ENCODE assay signal across 29 cellular contexts in the genomic region with DNA sequence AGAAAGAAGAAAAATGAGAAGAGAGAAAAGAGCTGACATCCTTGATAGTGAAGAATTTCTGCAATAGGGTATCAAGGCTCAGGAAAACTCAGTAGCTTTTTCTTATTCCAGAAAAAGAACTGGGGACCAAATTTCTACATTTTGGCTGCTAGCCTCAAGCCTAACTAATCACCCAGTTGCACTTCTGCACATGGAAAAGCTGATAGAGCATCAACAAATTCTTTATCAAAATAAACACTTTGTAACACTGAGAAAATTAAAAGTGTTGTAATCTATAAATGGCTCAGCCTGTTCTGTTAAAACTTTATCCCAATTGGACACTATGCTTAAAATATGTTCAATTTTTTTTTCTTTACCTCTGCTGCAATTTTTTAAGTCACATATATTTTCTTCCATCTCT.
"Had no signal": no experiment of that assay in that cellular context is flagged by ENCODE, and none has a peak within 500 bp of the region (broad histone marks: within the 10 kb centered on the region; RNA-seq: fewer than 3 reads in every experiment).

No MANE protein-coding gene starts in this region.

- ATAC-seq: activated CD4-positive, CD25-positive, alpha-beta regulatory T cell treated with anti-CD3 and anti-CD28 coated beads, Interleukin-2, amount 50 U/mL, for 24 hours; activated CD8-positive, alpha-beta T cell treated with anti-CD3 and anti-CD28 coated beads for 36 hours; activated T-cell treated with anti-CD3 and anti-CD28 coated beads, Interleukin-2, amount 50 U/mL, for 4 hours; activated T-helper 17 cell treated with anti-CD3 and anti-CD28 coated beads, Interleukin-2, amount 50 U/mL, for 72 hours; body of pancreas; WTC11 had no signal

- H3K4me1 ChIP-seq: adrenal gland, body of pancreas, breast epithelium, esophagus muscularis mucosa had no signal

- H3K27me3 ChIP-seq: adrenal gland, body of pancreas, breast epithelium, esophagus muscularis mucosa had no signal

- H3K9me3 ChIP-seq: adrenal gland, body of pancreas, breast epithelium, esophagus muscularis mucosa had no signal

- DNase-seq: activated CD4-positive, alpha-beta T cell treated with anti-CD3 and anti-CD28 coated beads for 48 hours; activated CD4-positive, alpha-beta T cell treated with anti-CD3 and anti-CD28 coated beads, Interleukin-2, amount 50 U/mL, for 1 hour; activated CD4-positive, alpha-beta T cell treated with anti-CD3 and anti-CD28 coated beads, Interleukin-2, amount 50 U/mL, for 48 hours; activated CD8-positive, alpha-beta memory T cell treated with anti-CD3 and anti-CD28 coated beads for 24 hours; activated CD8-positive, alpha-beta T cell treated with anti-CD3 and anti-CD28 coated beads for 36 hours; activated effector memory CD4-positive, alpha-beta T cell treated with Interleukin-2 at 50 U/mL for 16 hours; activated gamma-delta T cell treated with Interleukin-2 at 50 U/mL for 16 hours; activated naive CD4-positive, alpha-beta T cell treated with anti-CD3 and anti-CD28 coated beads, Interleukin-2, amount 50 U/mL, for 16 hours; activated naive CD4-positive, alpha-beta T cell treated with Interleukin-2 at 50 U/mL for 16 hours; activated T-cell treated with anti-CD3 and anti-CD28 coated beads, Interleukin-2, amount 50 U/mL, for 4 hours; adrenal gland; amygdala; aorta; body of pancreas; central memory CD4-positive, alpha-beta T cell; cerebellar nuclear complex; dorsolateral prefrontal cortex; effector memory CD4-positive, alpha-beta T cell; endodermal cell; head of caudate nucleus; T-helper 2 cell had no signal

- H3K36me3 ChIP-seq: adrenal gland, cardiac muscle cell, esophagus muscularis mucosa had no signal

- H3K27ac ChIP-seq: adrenal gland, body of pancreas, breast epithelium, cardiac muscle cell, coronary artery, dorsolateral prefrontal cortex, esophagus muscularis mucosa, VCaP had no signal

- H3K4me3 ChIP-seq: adrenal gland, body of pancreas, breast epithelium, cardiac muscle cell, coronary artery, dorsolateral prefrontal cortex, esophagus muscularis mucosa had no signal
